ENCODE assay signal across 23 cellular contexts in the genomic region with DNA sequence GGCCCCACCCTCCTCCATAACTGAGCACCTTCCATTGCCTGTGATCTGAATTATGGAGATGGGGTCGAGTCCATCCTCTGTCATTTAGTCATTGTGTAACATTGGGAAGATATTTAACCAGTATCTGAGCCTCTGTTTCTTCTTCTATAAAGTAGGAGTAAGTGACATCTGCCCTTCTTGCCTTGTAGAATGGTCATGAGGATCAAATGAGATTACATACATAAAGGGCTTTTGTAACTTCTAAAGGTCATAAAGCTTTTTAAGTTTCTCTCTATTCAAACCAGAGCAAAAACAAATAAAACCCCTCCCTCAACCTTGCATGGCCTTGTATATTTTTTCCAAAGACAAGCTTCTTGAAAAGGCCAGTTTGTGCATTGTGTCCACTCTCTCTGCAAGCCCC. TPM values are rescaled to one million over a fixed set of nuclear protein-coding genes. Genes with fewer than 3 reads are reported as not detected.
DNase-seq lines count a peak whose midpoint lies in the region; ATAC-seq and TF ChIP-seq lines count a peak whose summit lies in the region.
"Had no signal": no experiment of that assay in that cellular context is flagged by ENCODE, and none has a peak within 500 bp of the region (broad histone marks: within the 10 kb centered on the region; RNA-seq: fewer than 3 reads in every experiment).

No MANE protein-coding gene starts in this region.

- no peak overlapping the region for H2AFZ ChIP-seq in neuronal stem cell (ENCODE audit: low read length)

- H3K14ac ChIP-seq in neuronal stem cell (ENCODE audit: low read length) = no peak overlapping the region

- H3K36me3 Mint-ChIP-seq in neural crest cell (ENCODE audit: low read depth) = peaks cover 7% of the 10 kb centered on the region
- H3K36me3 Mint-ChIP-seq: CD14-positive monocyte; CD4-positive, alpha-beta memory T cell; CD4-positive, CD25-positive, alpha-beta regulatory T cell had no signal

- H3K18ac ChIP-seq in neuronal stem cell (ENCODE audit: low read length) = peak overlapping the region; percentile 23

- peaks cover 3% of the 10 kb centered on the region for H3K9me3 Mint-ChIP-seq in neural crest cell

- intact Hi-C loops in left cardiac atrium (cut with DNase I) = no loop called here

- WGBS in neuronal stem cell (ENCODE audit: extremely low coverage in 2 of 2, insufficient read length in 2 of 2, insufficient replicate concordance in 1 of 2), 2 donors = no CpG with 5 or more reads among the region's 1 CpG

- no peak overlapping the region for H4K91ac ChIP-seq in neuronal stem cell (ENCODE audit: low read depth, low read length, poor library complexity)

- in situ Hi-C loops in SK-MEL-5 (cut with HindIII; ENCODE audit: low pct_unique_long_range_greater_than_20kb, low sequenced_read_pairs) = no loop called here

- H4K8ac ChIP-seq in neuronal stem cell (ENCODE audit: low read depth, low read length) = no peak overlapping the region

- H2BK5ac ChIP-seq in neuronal stem cell (ENCODE audit: low read length) = no peak overlapping the region

- H3K23ac ChIP-seq in neuronal stem cell (ENCODE audit: low read depth, low read length, poor library complexity) = no peak overlapping the region

- peak overlapping the region; percentile 48 for H2AK5ac ChIP-seq in neuronal stem cell (ENCODE audit: low read depth, low read length)

- H3K79me1 ChIP-seq in neuronal stem cell (ENCODE audit: low read depth, low read length) = no peaks in the 10 kb centered on the region

- no peak for TF ChIP-seq CTCF in neural crest cell (conservative IDR thresholded peaks at IDR 0.05)

- no peak overlapping the region for H3K27ac ChIP-seq in neuronal stem cell (replicated peaks; ENCODE audit: low read length)
- H3K27ac ChIP-seq: BLaER1 had no signal

- no peak overlapping the region for H2BK15ac ChIP-seq in neuronal stem cell (ENCODE audit: low read length)

- DNase-seq in SK-MEL-5 (ENCODE audit: low read depth, low spot score) (peak; percentile 58), neural crest cell (ENCODE audit: low read depth, low spot score) (no peak), neuronal stem cell (ENCODE audit: low spot score) (no peak), left cardiac atrium (no peak)
- DNase-seq: 8988T; ACHN; BE2C; C1 segment of cervical spinal cord; CD4-positive, alpha-beta memory T cell; CD4-positive, CD25-positive, alpha-beta regulatory T cell; COR-L47; DMS 273 treated with DMSO at 0.1 percent for 48 hours; DMS153; DMS53; DMS79; DND-41; EL; GDM1 had no signal

- peak overlapping the region; percentile 7 for H3K4me3 Mint-ChIP-seq in neural crest cell
- H3K4me3 Mint-ChIP-seq: CD14-positive monocyte; CD4-positive, alpha-beta memory T cell; CD4-positive, CD25-positive, alpha-beta regulatory T cell had no signal

- no peak overlapping the region for H3K9ac ChIP-seq in neuronal stem cell (ENCODE audit: low read depth, low read length, poor library complexity)
- H3K9ac ChIP-seq: BLaER1 had no signal

- no peak overlapping the region for H2BK12ac ChIP-seq in neuronal stem cell (ENCODE audit: low read length)

- H3K4ac ChIP-seq in neuronal stem cell (ENCODE audit: low read length) = no peak overlapping the region

- no peak for ATAC-seq in GM18868 (IDR thresholded peaks at IDR 0.05; ENCODE audit: unreplicated experiment)
- ATAC-seq in left cardiac atrium = no peak
- ATAC-seq in esophagus mucosa = no peak
- ATAC-seq: GM12878 had no signal

- no peaks in the 10 kb centered on the region for H3K9me3 ChIP-seq in neuronal stem cell (replicated peaks in 1 of 2; ENCODE audit: control insufficient read depth in 2 of 2, insufficient read depth in 1 of 2, low read depth in 1 of 2, low read length in 2 of 2)
- H3K9me3 ChIP-seq: BE2C, BLaER1 had no signal

- H3K4me2 ChIP-seq in neuronal stem cell (ENCODE audit: insufficient read depth, low read length, poor library complexity, severe bottlenecking) = no peak overlapping the region
- H3K4me2 ChIP-seq: BLaER1 had no signal

- H3K36me3 ChIP-seq in neuronal stem cell (replicated peaks in 1 of 2; ENCODE audit: control insufficient read depth in 2 of 2, insufficient read depth in 2 of 2, low read length in 2 of 2) = no peaks in the 10 kb centered on the region
- H3K36me3 ChIP-seq: BE2C, BLaER1 had no signal

- H2BK120ac ChIP-seq in neuronal stem cell (ENCODE audit: low read depth, low read length) = no peak overlapping the region

- H3K27ac Mint-ChIP-seq in neural crest cell (ENCODE audit: unreplicated experiment) = no peak overlapping the region
- H3K27ac Mint-ChIP-seq: CD4-positive, alpha-beta memory T cell; CD4-positive, CD25-positive, alpha-beta regulatory T cell had no signal

- peaks cover 69% of the 10 kb centered on the region for H3K4me1 Mint-ChIP-seq in neural crest cell
- H3K4me1 Mint-ChIP-seq: CD14-positive monocyte; CD4-positive, CD25-positive, alpha-beta regulatory T cell had no signal

- H3K27me3 ChIP-seq in neuronal stem cell (ENCODE audit: control insufficient read depth in 3 of 3, insufficient read depth in 3 of 3, low read depth in 1 of 3, low read length in 3 of 3) = no peaks in the 10 kb centered on the region
- H3K27me3 ChIP-seq: BE2C, BLaER1 had no signal

- peaks cover 13 to 39% of the 10 kb centered on the region in 2 donors for H3K4me1 ChIP-seq in neuronal stem cell (ENCODE audit: control insufficient read depth in 2 of 2, insufficient read depth in 1 of 2, low read depth in 1 of 2, low read length in 2 of 2)
- H3K4me1 ChIP-seq: BE2C, BLaER1 had no signal

- no peak overlapping the region for H3K4me3 ChIP-seq in neuronal stem cell (ENCODE audit: low read length in 2 of 2)
- H3K4me3 ChIP-seq: BLaER1, GM12878 had no signal

- H3K27me3 Mint-ChIP-seq in neural crest cell (ENCODE audit: low read depth) = no peaks in the 10 kb centered on the region
- H3K27me3 Mint-ChIP-seq: CD4-positive, CD25-positive, alpha-beta regulatory T cell had no signal

RNA-seq across cellular contexts. Expression of a gene that starts 56.9 kb away (rescaled TPM):
- total RNA-seq in SK-MEL-5 (2014; rRNA removed; shearing (Covaris generic)) = not detected in 2 replicates
- polyA plus RNA-seq in SK-MEL-5 (2015; cell fraction: cytosol; rRNA removed) = 0.11 and 0.14 TPM in 2 replicates
- 0.19 TPM in 1 of 2 replicates, not detected in the other for polyA plus RNA-seq in SK-MEL-5 (2015; cell fraction: nucleus; rRNA removed)
- total RNA-seq in neural crest cell (41.1 and 45.6 TPM in 2 replicates), left cardiac atrium (10 to 100 TPM in 1 of 2 donors, 1 to 10 TPM in 1; 1.3 to 51.1 TPM), esophagus mucosa (0.16 TPM)
- polyA plus RNA-seq in neuronal stem cell (2013, experiment 1 of 2) = 24.6 TPM
- polyA plus RNA-seq in neuronal stem cell (2013, experiment 2 of 2) = 25.5 TPM
- total RNA-seq: GM12878 had no signal
- polyA plus RNA-seq: CD4-positive, alpha-beta memory T cell; CD4-positive, CD25-positive, alpha-beta regulatory T cell had no signal
